Comparison of ENCODE assay signal across 34 cellular contexts in the genomic region with DNA sequence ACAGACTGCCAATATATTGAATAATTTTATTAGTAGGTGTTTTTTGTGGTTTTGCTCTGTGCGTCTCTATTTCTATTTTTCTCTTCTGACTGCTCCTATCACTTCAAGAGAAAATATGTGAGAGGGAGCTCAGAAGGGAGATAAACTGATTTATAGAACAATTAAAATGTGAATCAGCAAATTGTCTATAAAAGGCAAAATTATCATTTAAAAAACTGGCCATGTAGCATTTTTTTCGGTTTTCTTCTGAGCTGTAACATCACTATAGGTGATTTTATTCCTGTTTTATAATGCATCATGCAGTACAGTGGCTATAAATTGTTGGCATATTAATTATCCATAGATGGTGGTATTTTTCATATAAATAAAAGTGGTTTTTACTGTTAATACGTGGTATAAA.
"Had no signal": no experiment of that assay in that cellular context is flagged by ENCODE, and none has a peak within 500 bp of the region (broad histone marks: within the 10 kb centered on the region; RNA-seq: fewer than 3 reads in every experiment).

No MANE protein-coding gene starts in this region.

- H3K4me3 ChIP-seq: adrenal gland, ascending aorta, body of pancreas, breast epithelium, cardiac muscle cell had no signal

- H3K4me1 ChIP-seq: adrenal gland, ascending aorta, body of pancreas, breast epithelium had no signal

- H3K27me3 ChIP-seq: adrenal gland, ascending aorta, body of pancreas, brain microvascular endothelial cell, breast epithelium, cardiac muscle cell had no signal

- DNase-seq: activated effector memory CD4-positive, alpha-beta T cell treated with anti-CD3 and anti-CD28 coated beads, Interleukin-2, amount 50 U/mL, for 16 hours; activated effector memory CD4-positive, alpha-beta T cell treated with Interleukin-2 at 50 U/mL for 16 hours; activated gamma-delta T cell; activated gamma-delta T cell treated with Interleukin-2 at 50 U/mL for 16 hours; activated naive CD4-positive, alpha-beta T cell; activated naive CD4-positive, alpha-beta T cell treated with anti-CD3 and anti-CD28 coated beads for 36 hours; activated naive CD4-positive, alpha-beta T cell treated with anti-CD3 and anti-CD28 coated beads, Interleukin-2, amount 10 ng/mL, durations not matched to agents 7 days and 5 days; activated naive CD4-positive, alpha-beta T cell treated with anti-CD3 and anti-CD28 coated beads, Interleukin-2, amount 50 U/mL, for 16 hours; activated naive CD4-positive, alpha-beta T cell treated with Interleukin-2 at 50 U/mL for 16 hours; activated naive CD8-positive, alpha-beta T cell treated with anti-CD3 and anti-CD28 coated beads for 36 hours; activated naive CD8-positive, alpha-beta T cell treated with anti-CD3 and anti-CD28 coated beads, Interleukin-2, amount 10 ng/mL, durations not matched to agents 7 days and 5 days; activated naive CD8-positive, alpha-beta T cell treated with anti-CD3 and anti-CD28 coated beads, Interleukin-2, amount 50 U/mL, for 24 hours; activated T-cell treated with anti-CD3 and anti-CD28 coated beads, Interleukin-2, amount 50 U/mL, for 1 hour; activated T-cell treated with anti-CD3 and anti-CD28 coated beads, Interleukin-2, amount 50 U/mL, for 24 hours; activated T-cell treated with anti-CD3 and anti-CD28 coated beads, Interleukin-2, amount 50 U/mL, for 4 hours; activated T-cell treated with anti-CD3 and anti-CD28 coated beads, Interleukin-2, amount 50 U/mL, for 48 hours; activated T-cell treated with anti-CD3 and anti-CD28 coated beads, Interleukin-2, amount 50 U/mL, for 72 hours; adrenal gland; amniotic stem cell; amygdala; anterior cingulate cortex; aorta; body of pancreas; brain microvascular endothelial cell; caudate nucleus; central memory CD4-positive, alpha-beta T cell; cerebellar nuclear complex had no signal

- ATAC-seq: activated naive CD4-positive, alpha-beta T cell treated with anti-CD3 and anti-CD28 coated beads, Interleukin-2, amount 50 U/mL, for 72 hours; activated naive CD8-positive, alpha-beta T cell treated with anti-CD3 and anti-CD28 coated beads, Interleukin-2, amount 50 U/mL, for 24 hours; activated T-cell treated with anti-CD3 and anti-CD28 coated beads, Interleukin-2, amount 50 U/mL, for 4 hours; activated T-cell treated with anti-CD3 and anti-CD28 coated beads, Interleukin-2, amount 50 U/mL, for 72 hours; activated T-helper 17 cell treated with anti-CD3 and anti-CD28 coated beads, Interleukin-2, amount 50 U/mL, for 72 hours; body of pancreas had no signal

- FAIRE-seq: astrocyte, bronchial epithelial cell had no signal

- H3K27ac ChIP-seq: adrenal gland, ascending aorta, body of pancreas, brain microvascular endothelial cell, breast epithelium, cardiac muscle cell had no signal

- H3K36me3 ChIP-seq: adrenal gland, ascending aorta, brain microvascular endothelial cell, breast epithelium, cardiac muscle cell had no signal

- H3K9me3 ChIP-seq: adrenal gland, ascending aorta, body of pancreas, breast epithelium had no signal
